ENCODE assay signal across 34 cellular contexts in genomic region chr7:103071000-103071399, GRCh38.
"Had no signal": no experiment of that assay in that cellular context is flagged by ENCODE, and none has a peak within 500 bp of the region (broad histone marks: within the 10 kb centered on the region; RNA-seq: fewer than 3 reads in every experiment).

No MANE protein-coding gene starts in this region.

- H3K4me3 ChIP-seq: MG63 had no signal

- H3K9me3 ChIP-seq: MG63 had no signal

- H3K36me3 ChIP-seq: MG63 had no signal

- DNase-seq: Karpas-422, Kasumi-1, MG63, MM.1S, MV-4-11, NCI-H1048, NCI-H1092, NCI-H1092 treated with DMSO at 0.1 percent for 48 hours, NCI-H1105, NCI-H1105 treated with DMSO at 0.1 percent for 48 hours, NCI-H1417, NCI-H1417 treated with DMSO at 0.1 percent for 48 hours, NCI-H1436, NCI-H1436 treated with DMSO at 0.1 percent for 48 hours, NCI-H146, NCI-H1694, NCI-H1694 treated with DMSO at 0.1 percent for 48 hours, NCI-H187, NCI-H187 treated with DMSO at 0.1 percent for 48 hours, NCI-H2029, NCI-H2029 treated with DMSO at 0.1 percent for 48 hours, NCI-H2081, NCI-H2081 treated with DMSO at 0.1 percent for 48 hours, NCI-H2107, NCI-H2171, NCI-H2171 treated with DMSO at 0.1 percent for 48 hours, NCI-H2227 treated with DMSO at 0.1 percent for 48 hours, NCI-H226, NCI-H345, NCI-H446, NCI-H446 treated with DMSO at 0.1 percent for 48 hours, NCI-H510A, NCI-H510A treated with DMSO at 0.1 percent for 48 hours had no signal

- H3K27ac ChIP-seq: KMS-11 had no signal
